8 cellular contexts compared by ENCODE assay signal in the genomic region with DNA sequence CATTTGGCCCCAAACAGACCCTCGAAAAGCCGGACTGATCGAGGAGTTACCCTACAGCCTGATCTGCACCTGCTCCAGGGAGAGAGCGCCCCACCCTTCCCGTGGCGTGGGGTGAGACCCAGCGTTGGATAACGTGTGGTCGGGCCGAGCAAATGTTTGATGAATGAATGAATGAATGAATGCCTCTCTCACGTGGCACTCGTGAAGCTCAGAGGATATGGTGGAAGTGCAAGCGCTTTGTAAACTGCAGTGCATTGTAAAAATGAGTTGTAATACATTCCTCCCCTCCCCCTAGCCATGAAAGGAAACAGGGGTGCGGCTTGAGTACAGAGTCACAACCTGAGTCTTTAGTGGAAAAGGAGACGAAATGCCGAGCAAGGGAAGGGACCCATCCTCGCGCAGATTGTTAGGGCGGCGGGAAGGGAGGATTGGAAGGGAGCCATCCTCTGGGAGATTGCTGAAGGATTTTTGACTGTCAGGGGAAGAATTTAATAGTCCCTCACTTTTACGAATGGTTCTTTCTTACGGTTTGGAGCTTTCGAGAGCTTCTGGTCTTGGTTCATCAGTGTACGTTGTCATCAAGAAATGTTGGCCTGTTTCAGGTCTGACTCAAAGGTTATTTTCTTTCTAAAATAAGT.
DNase-seq lines count a peak whose midpoint lies in the region; ATAC-seq and TF ChIP-seq lines count a peak whose summit lies in the region.

No MANE protein-coding gene starts in this region.

- peaks cover 7% of the 10 kb centered on the region; the same call in 1 of the 2 replicates for H3K9me3 ChIP-seq in OCI-LY3 (ENCODE audit: insufficient read depth, low read length)

- H2AFZ ChIP-seq in OCI-LY3 (ENCODE audit: low read depth, low read length) = peak overlapping the region; percentile 44

- H3K4me3 ChIP-seq in OCI-LY3 (ENCODE audit: low read length) (peak overlapping the region; percentile 78), astrocyte of the cerebellum (ENCODE audit: low read depth, low read length) (peak overlapping the region; percentile 98), iPS-11a (ENCODE audit: low read depth, low read length) (peak overlapping the region; percentile 78), skin epidermis (peak overlapping the region; percentile 66 to 100 (median 90))

- TF ChIP-seq CTCF in OCI-LY3 (IDR thresholded peaks at IDR 0.05; ENCODE audit: low read depth, low read length) (peak; percentile 33; the same call in 1 of the 2 replicates), astrocyte of the cerebellum (IDR thresholded peaks at IDR 0.05; ENCODE audit: low read depth, low read length, missing control alignments) (no peak)

- peaks cover 91% of the 10 kb centered on the region for H3K79me2 ChIP-seq in OCI-LY3 (ENCODE audit: low read length)

- peak overlapping the region; percentile 86 for H3K9ac ChIP-seq in OCI-LY3 (ENCODE audit: low read length)

- H3K36me3 ChIP-seq in OCI-LY3 (replicated peaks; ENCODE audit: low read depth, low read length) = peaks cover 36% of the 10 kb centered on the region

- DNase-seq in AML-193 (lab: John Stamatoyannopoulos, UW) (peak; percentile 55 to 58), astrocyte of the cerebellum (ENCODE audit: low read depth) (no peak), pons (ENCODE audit: low spot score) (no peak)

- peaks cover 44% of the 10 kb centered on the region for H3K4me1 ChIP-seq in OCI-LY3 (ENCODE audit: low read length)

- peak overlapping the region; percentile 86 for H3K27ac ChIP-seq in OCI-LY3 (ENCODE audit: low read length)
- H3K27ac ChIP-seq in skin epidermis = peak overlapping the region; percentile 72 to 98 (median 94)

- peak; percentile 25 for ATAC-seq in GM18519 (IDR thresholded peaks at IDR 0.05; ENCODE audit: low FRiP score, unreplicated experiment)
- ATAC-seq in HG03039 (IDR thresholded peaks at IDR 0.05; ENCODE audit: unreplicated experiment) = peak; percentile 24

- H3K27me3 ChIP-seq in OCI-LY3 (ENCODE audit: low read depth, low read length) = no peaks in the 10 kb centered on the region

- in situ Hi-C loops in astrocyte of the cerebellum (cut with HindIII; ENCODE audit: low sequenced_read_pairs) = no loop called here

- peak overlapping the region; percentile 87 for H3K4me2 ChIP-seq in OCI-LY3 (ENCODE audit: low read length)

- peaks cover 39% of the 10 kb centered on the region for H4K20me1 ChIP-seq in OCI-LY3 (ENCODE audit: insufficient read depth, low read length)

Comparison
In these comparisons a context has a peak if more than half of its experiments do, and no peak if none do; other contexts are left out.
1. DNase-seq: peak in AML-193 (2 of 2); none in astrocyte of the cerebellum (single experiment) and pons (single experiment).
2. Peak in every context shown above with its lines, with median percentiles within 50 percentile points of each other: H3K4me3 ChIP-seq.